In the genomic region with DNA sequence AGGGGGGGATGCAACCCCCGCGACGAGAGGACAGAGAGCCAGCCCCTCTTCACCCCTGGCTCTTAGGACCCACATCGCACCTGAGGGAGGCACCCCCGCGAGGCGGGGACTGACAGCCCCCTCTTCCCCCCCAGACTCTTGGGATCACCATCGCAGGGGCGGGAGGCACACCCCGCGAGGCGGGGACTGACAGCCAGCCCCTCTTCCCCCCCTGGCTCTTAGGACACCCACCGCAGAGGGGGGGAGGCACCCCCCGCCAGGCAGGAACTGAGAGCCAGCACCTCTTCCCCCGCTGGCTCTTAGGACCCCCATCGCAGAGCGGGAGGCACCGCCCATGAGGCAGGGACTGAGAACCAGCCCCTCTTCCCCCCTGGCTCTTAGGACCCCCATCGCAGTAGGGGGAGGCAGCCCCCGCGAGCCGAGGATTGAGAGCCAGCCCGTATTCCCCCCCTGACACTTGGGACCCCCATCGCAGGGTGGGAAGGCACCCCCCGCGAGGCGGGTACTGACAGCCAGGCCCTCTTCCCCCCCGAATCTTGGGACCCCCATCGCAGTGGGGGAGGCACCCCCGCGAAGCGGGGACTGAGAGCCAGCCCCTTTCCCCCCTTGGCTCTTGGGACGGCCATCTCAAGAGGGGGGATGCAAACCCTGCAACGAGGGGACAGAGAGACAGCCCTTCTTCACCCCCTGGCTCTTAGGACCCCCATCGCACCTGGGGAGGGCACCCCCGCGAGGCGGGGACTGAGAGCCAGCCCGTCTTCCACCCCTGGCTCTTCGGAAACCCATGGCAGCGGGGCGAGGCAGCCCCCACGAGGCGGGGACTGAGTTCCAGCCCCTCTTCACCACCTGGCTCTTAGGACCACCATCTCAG, we compare ENCODE assay signal across 14 cellular contexts.
DNase-seq lines count a peak whose midpoint lies in the region; ATAC-seq and TF ChIP-seq lines count a peak whose summit lies in the region.
"Had no signal": no experiment of that assay in that cellular context is flagged by ENCODE, and none has a peak within 500 bp of the region (broad histone marks: within the 10 kb centered on the region; RNA-seq: fewer than 3 reads in every experiment).

No MANE protein-coding gene starts in this region.

- H3K36me3 Mint-ChIP-seq in activated CD8-positive, alpha-beta T cell treated with anti-CD3 and anti-CD28 coated beads, Interleukin-2, amount 10 ng/mL, durations not matched to agents 7 days and 5 days (ENCODE audit: low read depth): peaks cover 3% of the 10 kb centered on the region
- H3K36me3 Mint-ChIP-seq: CD4-positive, alpha-beta memory T cell had no signal

- H3K27me3 ChIP-seq in heart right ventricle (no peaks in the 10 kb centered on the region), lower lobe of right lung (ENCODE audit: low read depth) (no peaks in the 10 kb centered on the region), testis (no peaks in the 10 kb centered on the region)
- H3K27me3 ChIP-seq: BE2C had no signal

- TF ChIP-seq POLR2A in testis (IDR thresholded peaks at IDR 0.05): no peak

- POLR2A ChIA-PET in activated CD8-positive, alpha-beta T cell treated with anti-CD3 and anti-CD28 coated beads, Interleukin-2, amount 10 ng/mL, durations not matched to agents 7 days and 5 days (lab: Charles Lee): no interaction called here

- TF ChIP-seq CTCF in heart right ventricle (IDR thresholded peaks at IDR 0.05) (no peak), lower lobe of right lung (IDR thresholded peaks at IDR 0.05) (no peak), testis (IDR thresholded peaks at IDR 0.05) (no peak)

- H3K27ac ChIP-seq in heart right ventricle: no peak overlapping the region
- H3K27ac ChIP-seq in lower lobe of right lung: no peak overlapping the region
- H3K27ac ChIP-seq in testis: no peak overlapping the region
- H3K27ac ChIP-seq: C4-2B had no signal

- H3K9me3 Mint-ChIP-seq in activated CD8-positive, alpha-beta T cell treated with anti-CD3 and anti-CD28 coated beads, Interleukin-2, amount 10 ng/mL, durations not matched to agents 7 days and 5 days (ENCODE audit: insufficient read depth): peaks cover 6% of the 10 kb centered on the region

- CTCF ChIA-PET in activated CD8-positive, alpha-beta T cell treated with anti-CD3 and anti-CD28 coated beads, Interleukin-2, amount 10 ng/mL, durations not matched to agents 7 days and 5 days (lab: Charles Lee): no interaction called here

- H3K4me3 ChIP-seq in heart right ventricle: no peak overlapping the region
- no peak overlapping the region for H3K4me3 ChIP-seq in lower lobe of right lung
- peak overlapping the region; percentile 21 to 29 for H3K4me3 ChIP-seq in testis
- H3K4me3 ChIP-seq: GM23338 had no signal

- WGBS in heart right ventricle, 2 donors: 96% methylated on average over 37 to 42 of the region's 44 CpGs
- 76 to 84% methylated on average over 7 to 43 of the region's 44 CpGs for WGBS in testis, 2 donors

- H3K36me3 ChIP-seq in heart right ventricle (no peaks in the 10 kb centered on the region), lower lobe of right lung (no peaks in the 10 kb centered on the region), testis (ENCODE audit: low read depth, missing control alignments) (no peaks in the 10 kb centered on the region)
- H3K36me3 ChIP-seq: BE2C had no signal

- peak; percentile 45 for DNase-seq in Right ventricle myocardium inferior (ENCODE audit: missing footprints)
- DNase-seq in heart right ventricle: no peak
- DNase-seq in lower lobe of right lung: peak; percentile 33
- no peak for DNase-seq in testis
- no peak for DNase-seq in SHP77 treated with DMSO at 0.1 percent for 48 hours (lab: John Stamatoyannopoulos, UW)
- DNase-seq in EL: no peak
- DNase-seq in activated CD8-positive, alpha-beta T cell treated with anti-CD3 and anti-CD28 coated beads, Interleukin-2, amount 10 ng/mL, durations not matched to agents 7 days and 5 days: no peak
- DNase-seq: BE2C, DMS79, H7, IMR-90 had no signal

- no peaks in the 10 kb centered on the region for H3K4me1 Mint-ChIP-seq in activated CD8-positive, alpha-beta T cell treated with anti-CD3 and anti-CD28 coated beads, Interleukin-2, amount 10 ng/mL, durations not matched to agents 7 days and 5 days (ENCODE audit: low read depth)
- H3K4me1 Mint-ChIP-seq: CD4-positive, alpha-beta memory T cell; GM23338 had no signal

- H3K9me3 ChIP-seq in heart right ventricle (peaks cover 0 to 48% (median 0%) of the 10 kb centered on the region in 11 donors), lower lobe of right lung (peaks cover 3% of the 10 kb centered on the region), testis (no peaks in the 10 kb centered on the region)
- H3K9me3 ChIP-seq: BE2C had no signal

- no peaks in the 10 kb centered on the region for H3K27me3 Mint-ChIP-seq in activated CD8-positive, alpha-beta T cell treated with anti-CD3 and anti-CD28 coated beads, Interleukin-2, amount 10 ng/mL, durations not matched to agents 7 days and 5 days (ENCODE audit: low read depth)
- H3K27me3 Mint-ChIP-seq: CD4-positive, alpha-beta memory T cell had no signal

- no peak overlapping the region for H3K27ac Mint-ChIP-seq in activated CD8-positive, alpha-beta T cell treated with anti-CD3 and anti-CD28 coated beads, Interleukin-2, amount 10 ng/mL, durations not matched to agents 7 days and 5 days
- H3K27ac Mint-ChIP-seq: CD4-positive, alpha-beta memory T cell; GM23338 had no signal

- H3K4me1 ChIP-seq in heart right ventricle: no peaks in the 10 kb centered on the region
- no peaks in the 10 kb centered on the region for H3K4me1 ChIP-seq in lower lobe of right lung
- H3K4me1 ChIP-seq in testis: no peaks in the 10 kb centered on the region
- H3K4me1 ChIP-seq: BE2C had no signal

- no peak for ATAC-seq in Right ventricle myocardium inferior
- no peak for ATAC-seq in heart right ventricle
- peak in 1 of 2 donors; percentile 17 for ATAC-seq in lower lobe of right lung
- ATAC-seq in activated CD8-positive, alpha-beta T cell treated with anti-CD3 and anti-CD28 coated beads, Interleukin-2, amount 10 ng/mL, durations not matched to agents 7 days and 5 days: no peak
- ATAC-seq: GM23338 had no signal

- intact Hi-C loops in Right ventricle myocardium inferior (cut with DNase I): no loop called here
- intact Hi-C loops in heart right ventricle (cut with DNase I): no loop called here
- intact Hi-C loops in lower lobe of right lung (cut with DNase I): no loop called here
- intact Hi-C loops in testis (cut with DNase I; ENCODE audit: low total_unique reads): no loop called here

- H3K4me3 Mint-ChIP-seq in activated CD8-positive, alpha-beta T cell treated with anti-CD3 and anti-CD28 coated beads, Interleukin-2, amount 10 ng/mL, durations not matched to agents 7 days and 5 days: no peak overlapping the region
- H3K4me3 Mint-ChIP-seq: CD4-positive, alpha-beta memory T cell; GM23338 had no signal

Comparison
In these comparisons a context has a peak if more than half of its experiments do, and no peak if none do; other contexts are left out.
1. DNase-seq: peak in Right ventricle myocardium inferior (single experiment) and lower lobe of right lung (single experiment); none in heart right ventricle (0 of 2), testis (single experiment), SHP77 treated with DMSO at 0.1 percent for 48 hours (single experiment), EL (single experiment) and activated CD8-positive, alpha-beta T cell treated with anti-CD3 and anti-CD28 coated beads, Interleukin-2, amount 10 ng/mL, durations not matched to agents 7 days and 5 days (single experiment).
2. H3K4me3 ChIP-seq: peak in testis (2 of 2); none in heart right ventricle (0 of 10) and lower lobe of right lung (single experiment).